ENCODE assay signal across 1 cellular context in the genomic region with DNA sequence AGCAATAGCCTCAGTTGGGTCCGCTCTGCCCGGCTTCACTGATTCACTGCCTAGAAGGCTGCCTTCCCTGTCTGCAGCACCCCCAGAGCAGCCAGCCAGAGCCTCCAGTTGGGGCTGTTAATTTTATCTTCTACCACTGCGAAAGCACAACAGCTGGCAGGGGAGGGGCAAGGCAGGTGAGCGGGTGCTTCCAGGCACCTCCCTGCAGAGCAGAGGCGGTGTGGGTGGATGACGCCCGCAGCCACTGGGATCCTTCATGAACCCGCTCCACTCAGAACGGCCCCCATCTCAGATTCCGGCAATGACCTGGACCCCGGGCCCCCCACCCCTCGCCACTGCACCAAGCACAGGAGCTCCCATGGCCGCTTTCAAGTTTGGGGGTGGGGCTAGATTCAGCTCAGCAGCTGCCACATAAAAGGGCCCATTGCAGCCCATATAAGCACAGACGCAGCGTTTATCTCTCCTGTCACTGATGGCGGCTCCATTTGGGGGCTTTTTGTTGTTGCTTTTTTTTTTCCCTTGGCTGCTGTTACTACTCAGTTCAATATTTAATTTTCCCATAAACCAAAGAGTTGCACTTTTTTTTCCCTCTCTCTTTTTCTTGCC.
TF ChIP-seq lines count a peak whose summit lies in the region.

No MANE protein-coding gene starts in this region.

TF ChIP-seq in WTC11, 78 proteins besides CTCF, POLR2A, EP300 and RAD21 (continued from another document):
- TF ChIP-seq, protein P1, sequence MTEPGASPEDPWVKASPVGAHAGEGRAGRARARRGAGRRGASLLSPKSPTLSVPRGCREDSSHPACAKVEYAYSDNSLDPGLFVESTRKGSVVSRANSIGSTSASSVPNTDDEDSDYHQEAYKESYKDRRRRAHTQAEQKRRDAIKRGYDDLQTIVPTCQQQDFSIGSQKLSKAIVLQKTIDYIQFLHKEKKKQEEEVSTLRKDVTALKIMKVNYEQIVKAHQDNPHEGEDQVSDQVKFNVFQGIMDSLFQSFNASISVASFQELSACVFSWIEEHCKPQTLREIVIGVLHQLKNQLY (CRISPR knock-in tag; IDR thresholded peaks at IDR 0.05), result no peak
- TF ChIP-seq MYBL2 (CRISPR knock-in tag; IDR thresholded peaks at IDR 0.05) (no peak), ATF1 (CRISPR knock-in tag; IDR thresholded peaks at IDR 0.05) (no peak), SP1 (CRISPR knock-in tag; conservative IDR thresholded peaks at IDR 0.05) (no peak), CBFB (CRISPR knock-in tag; IDR thresholded peaks at IDR 0.05; ENCODE audit: low read depth) (no peak)
